ENCODE assay signal across 13 cellular contexts in genomic region chr17:7060165-7060890, GRCh38. TPM values are rescaled to one million over a fixed set of nuclear protein-coding genes. Genes with fewer than 3 reads are reported as not detected.
A peak's percentile ranks its signal among the peaks of the same experiment; 100 is the strongest.
DNase-seq lines count a peak whose midpoint lies in the region; ATAC-seq, FAIRE-seq and TF ChIP-seq lines count a peak whose summit lies in the region.
"Had no signal": no experiment of that assay in that cellular context is flagged by ENCODE, and none has a peak within 500 bp of the region (broad histone marks: within the 10 kb centered on the region; RNA-seq: fewer than 3 reads in every experiment).

No MANE protein-coding gene starts in this region.

- no peak for TF ChIP-seq CTCF in IMR-90 (conservative IDR thresholded peaks at IDR 0.05; ENCODE audit: low read depth, low read length)
- TF ChIP-seq CTCF in HepG2 (CRISPR knock-in tag; IDR thresholded peaks at IDR 0.05): no peak
- no peak for TF ChIP-seq CTCF in gastroesophageal sphincter (IDR thresholded peaks at IDR 0.05)

- H3K18ac ChIP-seq in IMR-90 (ENCODE audit: low read depth, low read length): no peak overlapping the region

- no peaks in the 10 kb centered on the region for H3K79me1 ChIP-seq in IMR-90 (ENCODE audit: low read depth in 1 of 2, low read length in 2 of 2)

- H3K9me3 Mint-ChIP-seq in activated naive CD4-positive, alpha-beta T cell treated with anti-CD3 and anti-CD28 coated beads, Interleukin-2, amount 50 U/mL, for 24 hours: no peaks in the 10 kb centered on the region
- H3K9me3 Mint-ChIP-seq: neural crest cell had no signal

- H3K4me1 ChIP-seq in IMR-90 (ENCODE audit: control insufficient read depth, insufficient read depth, low read length) (0 out of 2 replicates have a peak, but pooled peaks cover 2% of the 10 kb centered on the region), HepG2 (ENCODE audit: insufficient read depth, low read length) (peaks cover 9% of the 10 kb centered on the region), gastroesophageal sphincter (no peaks in the 10 kb centered on the region)

- H3K79me2 ChIP-seq in HepG2 (ENCODE audit: insufficient read depth, low read length): no peaks in the 10 kb centered on the region

- no peaks in the 10 kb centered on the region for H3K9me1 ChIP-seq in IMR-90 (ENCODE audit: insufficient read depth, low read length)

- no peak overlapping the region for H4K91ac ChIP-seq in IMR-90 (ENCODE audit: insufficient read depth, low read depth, low read length)

- WGBS in IMR-90 (ENCODE audit: extremely low coverage in 2 of 2, insufficient read length in 1 of 2), 2 experiments: no CpG with 5 or more reads among the region's 6 CpGs
- 28% methylated on average over 6 of the region's 6 CpGs for WGBS in HepG2 (ENCODE audit: low lambda C conversion rate)
- WGBS in gastroesophageal sphincter (ENCODE audit: low coverage in 1 of 2), 2 donors: 37 to 38% methylated on average over 6 of the region's 6 CpGs

- no peak overlapping the region for H3K23ac ChIP-seq in IMR-90 (ENCODE audit: low read depth, low read length)

- peaks cover 12% of the 10 kb centered on the region for H3K27me3 ChIP-seq in IMR-90 (ENCODE audit: control insufficient read depth, insufficient read depth, low read length)
- H3K27me3 ChIP-seq in HepG2 (ENCODE audit: control insufficient read depth in 1 of 2, insufficient read depth in 2 of 2, low read length in 2 of 2): peaks cover 0 to 9% of the 10 kb centered on the region in 2 experiments; a peak in 1 of 5 replicates
- peaks cover 37% of the 10 kb centered on the region for H3K27me3 ChIP-seq in gastroesophageal sphincter

- no peak overlapping the region for H2BK5ac ChIP-seq in IMR-90 (ENCODE audit: low read depth, low read length, poor library complexity, severe bottlenecking)

- dilution Hi-C loops in IMR-90 (cut with HindIII; ENCODE audit: low sequenced_read_pairs, unreplicated experiment): no loop called here

- no peak overlapping the region for H2BK120ac ChIP-seq in IMR-90 (ENCODE audit: low read depth, low read length)

- TF ChIP-seq RAD21 in IMR-90 (IDR thresholded peaks at IDR 0.05; ENCODE audit: low read length) (no peak), HepG2 (CRISPR knock-in tag; IDR thresholded peaks at IDR 0.05) (no peak)

- CTCF ChIA-PET in IMR-90 (lab: Yijun Ruan, JAX): no interaction called here
- CTCF ChIA-PET in HepG2 (lab: Yijun Ruan, JAX; ENCODE audit: low intra/inter-chr PET ratio, low total read pairs): no interaction called here

- no peak overlapping the region for H2BK20ac ChIP-seq in IMR-90 (ENCODE audit: low read depth, low read length)

- H3K9ac ChIP-seq in IMR-90 (ENCODE audit: low read depth, low read length) (no peak overlapping the region), HepG2 (ENCODE audit: insufficient read depth, low read depth, low read length) (no peak overlapping the region)

- TF ChIP-seq EP300 in HepG2 (IDR thresholded peaks at IDR 0.05; ENCODE audit: low read depth in 2 of 2, low read length in 2 of 2): no peak
- TF ChIP-seq EP300 in HepG2 (CRISPR knock-in tag; IDR thresholded peaks at IDR 0.05; ENCODE audit: borderline replicate concordance): no peak
- TF ChIP-seq EP300 in gastroesophageal sphincter (IDR thresholded peaks at IDR 0.05): no peak

- DNase-seq in ACHN: peak; percentile 92
- peak; percentile 69 for DNase-seq in IMR-90
- peak; percentile 59 for DNase-seq in HepG2 (ENCODE audit: low spot score)
- no peak for DNase-seq in NK-92 (lab: John Stamatoyannopoulos, UW; ENCODE audit: unreplicated experiment)
- DNase-seq: DMS79, glutamatergic neuron, NCI-H510A treated with DMSO at 0.1 percent for 48 hours had no signal

- H2AFZ ChIP-seq in IMR-90 (replicated peaks; ENCODE audit: low read length, poor library complexity) (no peak overlapping the region), HepG2 (ENCODE audit: low read length) (no peak overlapping the region)

- no peaks in the 10 kb centered on the region for H3K36me3 Mint-ChIP-seq in activated naive CD4-positive, alpha-beta T cell treated with anti-CD3 and anti-CD28 coated beads, Interleukin-2, amount 50 U/mL, for 24 hours

- H4K5ac ChIP-seq in IMR-90 (ENCODE audit: low read depth, low read length): no peak overlapping the region

- BruUV-seq in IMR-90 (replicated peaks; lab: Mats Ljungman, UMichigan) (no TSS peak), HepG2 (replicated peaks; lab: Mats Ljungman, UMichigan) (no TSS peak)

- peaks cover 26% of the 10 kb centered on the region for H3K4me1 Mint-ChIP-seq in activated naive CD4-positive, alpha-beta T cell treated with anti-CD3 and anti-CD28 coated beads, Interleukin-2, amount 50 U/mL, for 24 hours

- H3K56ac ChIP-seq in IMR-90 (ENCODE audit: extremely low read depth, insufficient read depth, low read length): no peak overlapping the region

- peak overlapping the region; percentile 96 for H3K27ac Mint-ChIP-seq in activated naive CD4-positive, alpha-beta T cell treated with anti-CD3 and anti-CD28 coated beads, Interleukin-2, amount 50 U/mL, for 24 hours

- no peaks in the 10 kb centered on the region for H3K36me3 ChIP-seq in IMR-90 (ENCODE audit: control insufficient read depth, insufficient read depth, low read length)
- H3K36me3 ChIP-seq in HepG2 (replicated peaks in 1 of 2; ENCODE audit: control insufficient read depth in 1 of 2, insufficient read depth in 2 of 2, low read length in 2 of 2): no peaks in the 10 kb centered on the region
- H3K36me3 ChIP-seq in gastroesophageal sphincter: no peaks in the 10 kb centered on the region

- H3K4me3 ChIP-seq in IMR-90 (ENCODE audit: insufficient read depth, low read depth, low read length): no peak overlapping the region
- no peak overlapping the region for H3K4me3 ChIP-seq in HepG2 (replicated peaks in 1 of 3; ENCODE audit: insufficient read depth in 1 of 3, low read depth in 2 of 3, low read length in 3 of 3)
- no peak overlapping the region for H3K4me3 ChIP-seq in gastroesophageal sphincter

- POLR2A ChIA-PET in IMR-90 (lab: Charles Lee; ENCODE audit: unreplicated experiment) (no interaction called here), HepG2 (lab: Yijun Ruan, JAX) (no interaction called here)

- no peak overlapping the region for H2AK5ac ChIP-seq in IMR-90 (ENCODE audit: low read depth, low read length)

- H3K4me2 ChIP-seq in IMR-90 (ENCODE audit: low read depth, low read length) (no peak overlapping the region), HepG2 (ENCODE audit: low read depth, low read length) (no peak overlapping the region)

- H3K27ac ChIP-seq in IMR-90 (ENCODE audit: insufficient read depth, low read length) (no peak overlapping the region), HepG2 (ENCODE audit: extremely low read length, insufficient read depth, low read length) (no peak overlapping the region), gastroesophageal sphincter (no peak overlapping the region)

- FAIRE-seq in HepG2 (lab: Jason Lieb, UNC): no peak
- FAIRE-seq: GM19239 had no signal

- H3K9me3 ChIP-seq in IMR-90 (ENCODE audit: control insufficient read depth, insufficient read depth, low read length) (no peaks in the 10 kb centered on the region), HepG2 (ENCODE audit: low read length) (no peaks in the 10 kb centered on the region), gastroesophageal sphincter (no peaks in the 10 kb centered on the region)

- intact Hi-C loops in IMR-90 (cut with micrococcal nuclease) (no loop called here), HepG2 (cut with micrococcal nuclease; ENCODE audit: unreplicated experiment) (no loop called here)

- no peak overlapping the region for H3K4ac ChIP-seq in IMR-90 (ENCODE audit: low read depth, low read length)

- no peak overlapping the region for H3K14ac ChIP-seq in IMR-90 (replicated peaks; ENCODE audit: low read depth, low read length)

- peak overlapping the region; percentile 69 for H3K4me3 Mint-ChIP-seq in activated naive CD4-positive, alpha-beta T cell treated with anti-CD3 and anti-CD28 coated beads, Interleukin-2, amount 50 U/mL, for 24 hours
- H3K4me3 Mint-ChIP-seq: neural crest cell had no signal

- no peak overlapping the region for H2BK15ac ChIP-seq in IMR-90 (ENCODE audit: low read depth, low read length)

- ATAC-seq in IMR-90 (ENCODE audit: low read depth) (no peak), HepG2 (no peak), gastroesophageal sphincter (no peak), HG03565 (IDR thresholded peaks at IDR 0.05; ENCODE audit: unreplicated experiment) (no peak), GM19467 (IDR thresholded peaks at IDR 0.05; ENCODE audit: unreplicated experiment) (no peak)

- H4K8ac ChIP-seq in IMR-90 (ENCODE audit: low read depth in 2 of 2, low read length in 2 of 2): no peak overlapping the region

- no peak for TF ChIP-seq POLR2A in IMR-90 (IDR thresholded peaks at IDR 0.05; ENCODE audit: low read depth, low read length)
- no peak for TF ChIP-seq POLR2A in HepG2 (IDR thresholded peaks at IDR 0.05; ENCODE audit: insufficient read depth in 1 of 2, low read depth in 2 of 2, low read length in 2 of 2)
- no peak for TF ChIP-seq POLR2A in gastroesophageal sphincter (IDR thresholded peaks at IDR 0.05)

- no peaks in the 10 kb centered on the region for H3K27me3 Mint-ChIP-seq in activated naive CD4-positive, alpha-beta T cell treated with anti-CD3 and anti-CD28 coated beads, Interleukin-2, amount 50 U/mL, for 24 hours

- H4K20me1 ChIP-seq in IMR-90 (ENCODE audit: insufficient read depth, low read length): no peaks in the 10 kb centered on the region
- H4K20me1 ChIP-seq in HepG2 (ENCODE audit: insufficient read depth, low read length): no peaks in the 10 kb centered on the region

- no peak overlapping the region for H2AK9ac ChIP-seq in IMR-90 (replicated peaks; ENCODE audit: low read depth, low read length, poor library complexity)

- in situ Hi-C loops in ACHN (cut with HindIII; ENCODE audit: low pct_ligation_motif_present, low pct_unique_long_range_greater_than_20kb, low sequenced_read_pairs) (no loop called here), IMR-90 (cut with MboI; ENCODE audit: low sequenced_read_pairs) (loop anchor here (25.0 kb wide), 1 partner anchor 477 kb away; the partner anchor contains the start of gene TNFSF12), HepG2 (cut with HindIII; ENCODE audit: extremely low pct_ligation_motif_present, low pct_unique_long_range_greater_than_20kb) (no loop called here)

RNA-seq across cellular contexts. Expression of gene SLC16A11, which starts 16.4 kb away (rescaled TPM):
- total RNA-seq in IMR-90 (2012; rRNA removed) (not detected in 2 replicates), HepG2 (2016; rRNA removed; fragmentation: Illumina TruSeq; extraction: Trizol) (not detected in 2 replicates), gastroesophageal sphincter (under 1 TPM in 3 of 4 donors, not detected in 1; 0.32 to 0.54 (median 0.39) TPM)
- polyA plus RNA-seq in IMR-90 (2012; rRNA removed) (not detected in 2 replicates), HepG2 (2011; rRNA removed) (not detected in 2 replicates)
- polyA plus RNA-seq in IMR-90 (2012; cell fraction: cytosol; rRNA removed): 0.07 TPM in 1 of 2 replicates, not detected in the other
- polyA plus RNA-seq in IMR-90 (2012; cell fraction: nucleus; rRNA removed; ENCODE audit: low replicate concordance): 0.08 and 0.35 TPM in 2 replicates
- not detected in 2 replicates for total RNA-seq in HepG2 (2016; cell fraction: cytosol; rRNA removed; fragmentation: Illumina TruSeq; extraction: Trizol; ENCODE audit: low read depth)
- total RNA-seq in HepG2 (2016; cell fraction: insoluble cytoplasmic fraction; rRNA removed; fragmentation: Illumina TruSeq; extraction: Trizol): not detected in 2 replicates
- total RNA-seq in HepG2 (2016; cell fraction: membrane; rRNA removed; fragmentation: Illumina TruSeq; extraction: Trizol): not detected in 2 replicates
- total RNA-seq in HepG2 (2016; cell fraction: nucleus; rRNA removed; fragmentation: Illumina TruSeq; extraction: Trizol): not detected in 2 replicates
- polyA plus RNA-seq in HepG2 (2011; cell fraction: cytosol; rRNA removed): not detected in 2 replicates
- polyA plus RNA-seq in HepG2 (2011; cell fraction: nucleus; rRNA removed): not detected in 2 replicates
- 0.27 and 0.29 TPM in 2 replicates for polyA plus RNA-seq in HepG2 (2012)
- not detected in 2 replicates for polyA plus RNA-seq in HepG2 (2016; cell fraction: cytosol; fragmentation: Illumina TruSeq; extraction: Trizol; ENCODE audit: low read depth)
- polyA plus RNA-seq in HepG2 (2016; cell fraction: insoluble cytoplasmic fraction; fragmentation: Illumina TruSeq; extraction: Trizol; ENCODE audit: low read depth): not detected in 2 replicates
- not detected in 2 replicates for polyA plus RNA-seq in HepG2 (2016; cell fraction: membrane; fragmentation: Illumina TruSeq; extraction: Trizol; ENCODE audit: low read depth)
- not detected in 2 replicates for polyA plus RNA-seq in HepG2 (2016; cell fraction: nucleus; fragmentation: Illumina TruSeq; extraction: Trizol; ENCODE audit: insufficient read depth, low read depth)
- polyA minus RNA-seq in HepG2 (2011; rRNA and poly(A)+ RNA removed; ENCODE audit: low replicate concordance): not detected in 2 replicates
- polyA minus RNA-seq in HepG2 (2011; cell fraction: cytosol; rRNA and poly(A)+ RNA removed): not detected in 2 replicates
- polyA minus RNA-seq in HepG2 (2011; cell fraction: nucleus; rRNA and poly(A)+ RNA removed): not detected in 2 replicates
- total RNA-seq: neural crest cell had no signal

RNA-seq across cellular contexts. Expression of gene CLEC10A, which starts 19.7 kb away (rescaled TPM):
- total RNA-seq in IMR-90 (2012; rRNA removed): not detected in 2 replicates
- polyA plus RNA-seq in IMR-90 (2012; rRNA removed): not detected in 2 replicates
- not detected in 2 replicates for polyA plus RNA-seq in IMR-90 (2012; cell fraction: cytosol; rRNA removed)
- polyA plus RNA-seq in IMR-90 (2012; cell fraction: nucleus; rRNA removed; ENCODE audit: low replicate concordance): not detected in 2 replicates
- not detected in 2 replicates for total RNA-seq in HepG2 (2016; rRNA removed; fragmentation: Illumina TruSeq; extraction: Trizol)
- not detected in 2 replicates for total RNA-seq in HepG2 (2016; cell fraction: cytosol; rRNA removed; fragmentation: Illumina TruSeq; extraction: Trizol; ENCODE audit: low read depth)
- 0.06 TPM in 1 of 2 replicates, not detected in the other for total RNA-seq in HepG2 (2016; cell fraction: insoluble cytoplasmic fraction; rRNA removed; fragmentation: Illumina TruSeq; extraction: Trizol)
- total RNA-seq in HepG2 (2016; cell fraction: membrane; rRNA removed; fragmentation: Illumina TruSeq; extraction: Trizol): not detected in 2 replicates
- total RNA-seq in HepG2 (2016; cell fraction: nucleus; rRNA removed; fragmentation: Illumina TruSeq; extraction: Trizol): 0.19 TPM in 1 of 2 replicates, not detected in the other
- polyA plus RNA-seq in HepG2 (2011; rRNA removed): 0.33 and 0.65 TPM in 2 replicates
- 0.08 and 0.14 TPM in 2 replicates for polyA plus RNA-seq in HepG2 (2011; cell fraction: cytosol; rRNA removed)
- polyA plus RNA-seq in HepG2 (2011; cell fraction: nucleus; rRNA removed): 1.3 and 2.4 TPM in 2 replicates
- polyA plus RNA-seq in HepG2 (2012): 0.35 and 0.48 TPM in 2 replicates
- polyA plus RNA-seq in HepG2 (2016; cell fraction: cytosol; fragmentation: Illumina TruSeq; extraction: Trizol; ENCODE audit: low read depth): not detected in 2 replicates
- not detected in 2 replicates for polyA plus RNA-seq in HepG2 (2016; cell fraction: insoluble cytoplasmic fraction; fragmentation: Illumina TruSeq; extraction: Trizol; ENCODE audit: low read depth)
- polyA plus RNA-seq in HepG2 (2016; cell fraction: membrane; fragmentation: Illumina TruSeq; extraction: Trizol; ENCODE audit: low read depth): not detected in 2 replicates
- 0.68 and 0.90 TPM in 2 replicates for polyA plus RNA-seq in HepG2 (2016; cell fraction: nucleus; fragmentation: Illumina TruSeq; extraction: Trizol; ENCODE audit: insufficient read depth, low read depth)
- polyA minus RNA-seq in HepG2 (2011; rRNA and poly(A)+ RNA removed; ENCODE audit: low replicate concordance): 0.18 TPM in 1 of 2 replicates, not detected in the other
- not detected in 2 replicates for polyA minus RNA-seq in HepG2 (2011; cell fraction: cytosol; rRNA and poly(A)+ RNA removed)
- polyA minus RNA-seq in HepG2 (2011; cell fraction: nucleus; rRNA and poly(A)+ RNA removed): 0.64 and 1.2 TPM in 2 replicates
- 10 to 100 TPM in 2 of 4 donors, 1 to 10 TPM in 2; 3.8 to 25.6 (median 11.3) TPM for total RNA-seq in gastroesophageal sphincter
- total RNA-seq: neural crest cell had no signal

RNA-seq across cellular contexts. Expression of gene SLC16A13, which starts 24.5 kb away (rescaled TPM):
- under 0.01 and 0.18 TPM in 2 replicates for total RNA-seq in IMR-90 (2012; rRNA removed)
- polyA plus RNA-seq in IMR-90 (2012; rRNA removed): 2.2 and 2.3 TPM in 2 replicates
- polyA plus RNA-seq in IMR-90 (2012; cell fraction: cytosol; rRNA removed): 1.8 and 3.5 TPM in 2 replicates
- polyA plus RNA-seq in IMR-90 (2012; cell fraction: nucleus; rRNA removed; ENCODE audit: low replicate concordance): 4.2 and 6.8 TPM in 2 replicates
- total RNA-seq in HepG2 (2016; rRNA removed; fragmentation: Illumina TruSeq; extraction: Trizol): 1.9 and 3.0 TPM in 2 replicates
- 0.51 and 0.71 TPM in 2 replicates for total RNA-seq in HepG2 (2016; cell fraction: cytosol; rRNA removed; fragmentation: Illumina TruSeq; extraction: Trizol; ENCODE audit: low read depth)
- total RNA-seq in HepG2 (2016; cell fraction: insoluble cytoplasmic fraction; rRNA removed; fragmentation: Illumina TruSeq; extraction: Trizol): 1.8 and 3.1 TPM in 2 replicates
- total RNA-seq in HepG2 (2016; cell fraction: membrane; rRNA removed; fragmentation: Illumina TruSeq; extraction: Trizol): 1.5 and 1.6 TPM in 2 replicates
- 5.5 and 6.1 TPM in 2 replicates for total RNA-seq in HepG2 (2016; cell fraction: nucleus; rRNA removed; fragmentation: Illumina TruSeq; extraction: Trizol)
- 2.2 and 3.4 TPM in 2 replicates for polyA plus RNA-seq in HepG2 (2011; rRNA removed)
- polyA plus RNA-seq in HepG2 (2011; cell fraction: cytosol; rRNA removed): 2.1 and 2.2 TPM in 2 replicates
- 6.8 and 9.2 TPM in 2 replicates for polyA plus RNA-seq in HepG2 (2011; cell fraction: nucleus; rRNA removed)
- 5.4 and 8.2 TPM in 2 replicates for polyA plus RNA-seq in HepG2 (2012)
- 0.70 and 1.4 TPM in 2 replicates for polyA plus RNA-seq in HepG2 (2016; cell fraction: cytosol; fragmentation: Illumina TruSeq; extraction: Trizol; ENCODE audit: low read depth)
- polyA plus RNA-seq in HepG2 (2016; cell fraction: insoluble cytoplasmic fraction; fragmentation: Illumina TruSeq; extraction: Trizol; ENCODE audit: low read depth): 5.9 and 6.3 TPM in 2 replicates
- 1.7 TPM in 2 replicates for polyA plus RNA-seq in HepG2 (2016; cell fraction: membrane; fragmentation: Illumina TruSeq; extraction: Trizol; ENCODE audit: low read depth)
- polyA plus RNA-seq in HepG2 (2016; cell fraction: nucleus; fragmentation: Illumina TruSeq; extraction: Trizol; ENCODE audit: insufficient read depth, low read depth): 15.2 and 15.6 TPM in 2 replicates
- polyA minus RNA-seq in HepG2 (2011; rRNA and poly(A)+ RNA removed; ENCODE audit: low replicate concordance): 4.8 and 7.6 TPM in 2 replicates
- 2.9 and 4.4 TPM in 2 replicates for polyA minus RNA-seq in HepG2 (2011; cell fraction: cytosol; rRNA and poly(A)+ RNA removed)
- 3.1 and 5.2 TPM in 2 replicates for polyA minus RNA-seq in HepG2 (2011; cell fraction: nucleus; rRNA and poly(A)+ RNA removed)
- total RNA-seq in gastroesophageal sphincter: under 1 TPM in 3 of 4 donors, not detected in 1; 0.58 to 0.81 (median 0.72) TPM

RNA-seq across cellular contexts. Expression of gene BCL6B, which starts 37.5 kb away (rescaled TPM):
- not detected in 2 replicates for total RNA-seq in IMR-90 (2012; rRNA removed)
- not detected in 2 replicates for polyA plus RNA-seq in IMR-90 (2012; rRNA removed)
- not detected in 2 replicates for polyA plus RNA-seq in IMR-90 (2012; cell fraction: cytosol; rRNA removed)
- 0.10 TPM in 1 of 2 replicates, not detected in the other for polyA plus RNA-seq in IMR-90 (2012; cell fraction: nucleus; rRNA removed; ENCODE audit: low replicate concordance)
- not detected in 2 replicates for total RNA-seq in HepG2 (2016; rRNA removed; fragmentation: Illumina TruSeq; extraction: Trizol)
- total RNA-seq in HepG2 (2016; cell fraction: cytosol; rRNA removed; fragmentation: Illumina TruSeq; extraction: Trizol; ENCODE audit: low read depth): not detected in 2 replicates
- total RNA-seq in HepG2 (2016; cell fraction: insoluble cytoplasmic fraction; rRNA removed; fragmentation: Illumina TruSeq; extraction: Trizol): not detected in 2 replicates
- total RNA-seq in HepG2 (2016; cell fraction: membrane; rRNA removed; fragmentation: Illumina TruSeq; extraction: Trizol): not detected in 2 replicates
- total RNA-seq in HepG2 (2016; cell fraction: nucleus; rRNA removed; fragmentation: Illumina TruSeq; extraction: Trizol): not detected in 2 replicates
- polyA plus RNA-seq in HepG2 (2011; rRNA removed): not detected in 2 replicates
- polyA plus RNA-seq in HepG2 (2011; cell fraction: cytosol; rRNA removed): not detected in 2 replicates
- polyA plus RNA-seq in HepG2 (2011; cell fraction: nucleus; rRNA removed): not detected in 2 replicates
- polyA plus RNA-seq in HepG2 (2012): not detected in 2 replicates
- polyA plus RNA-seq in HepG2 (2016; cell fraction: cytosol; fragmentation: Illumina TruSeq; extraction: Trizol; ENCODE audit: low read depth): not detected in 2 replicates
- polyA plus RNA-seq in HepG2 (2016; cell fraction: insoluble cytoplasmic fraction; fragmentation: Illumina TruSeq; extraction: Trizol; ENCODE audit: low read depth): not detected in 2 replicates
- not detected in 2 replicates for polyA plus RNA-seq in HepG2 (2016; cell fraction: membrane; fragmentation: Illumina TruSeq; extraction: Trizol; ENCODE audit: low read depth)
- not detected in 2 replicates for polyA plus RNA-seq in HepG2 (2016; cell fraction: nucleus; fragmentation: Illumina TruSeq; extraction: Trizol; ENCODE audit: insufficient read depth, low read depth)
- not detected in 2 replicates for polyA minus RNA-seq in HepG2 (2011; rRNA and poly(A)+ RNA removed; ENCODE audit: low replicate concordance)
- polyA minus RNA-seq in HepG2 (2011; cell fraction: cytosol; rRNA and poly(A)+ RNA removed): not detected in 2 replicates
- not detected in 2 replicates for polyA minus RNA-seq in HepG2 (2011; cell fraction: nucleus; rRNA and poly(A)+ RNA removed)
- total RNA-seq in gastroesophageal sphincter: 1 to 10 TPM in 3 of 4 donors, under 1 TPM in 1; 0.93 to 3.9 (median 3.3) TPM

RNA-seq across cellular contexts. Expression of gene RNASEK, which starts 47.9 kb away (rescaled TPM):
- total RNA-seq in IMR-90 (2012; rRNA removed): 31.1 and 42.3 TPM in 2 replicates
- 165 and 183 TPM in 2 replicates for polyA plus RNA-seq in IMR-90 (2012; rRNA removed)
- polyA plus RNA-seq in IMR-90 (2012; cell fraction: cytosol; rRNA removed): 121 and 678 TPM in 2 replicates
- 126 and 148 TPM in 2 replicates for polyA plus RNA-seq in IMR-90 (2012; cell fraction: nucleus; rRNA removed; ENCODE audit: low replicate concordance)
- total RNA-seq in HepG2 (2016; rRNA removed; fragmentation: Illumina TruSeq; extraction: Trizol): 41.5 and 57.2 TPM in 2 replicates
- total RNA-seq in HepG2 (2016; cell fraction: cytosol; rRNA removed; fragmentation: Illumina TruSeq; extraction: Trizol; ENCODE audit: low read depth): 41.7 and 49.8 TPM in 2 replicates
- 33.3 and 56.0 TPM in 2 replicates for total RNA-seq in HepG2 (2016; cell fraction: insoluble cytoplasmic fraction; rRNA removed; fragmentation: Illumina TruSeq; extraction: Trizol)
- total RNA-seq in HepG2 (2016; cell fraction: membrane; rRNA removed; fragmentation: Illumina TruSeq; extraction: Trizol): 52.1 and 66.6 TPM in 2 replicates
- 29.6 and 42.0 TPM in 2 replicates for total RNA-seq in HepG2 (2016; cell fraction: nucleus; rRNA removed; fragmentation: Illumina TruSeq; extraction: Trizol)
- polyA plus RNA-seq in HepG2 (2011; rRNA removed): 113 and 121 TPM in 2 replicates
- 136 and 149 TPM in 2 replicates for polyA plus RNA-seq in HepG2 (2011; cell fraction: cytosol; rRNA removed)
- polyA plus RNA-seq in HepG2 (2011; cell fraction: nucleus; rRNA removed): 49.9 and 54.4 TPM in 2 replicates
- polyA plus RNA-seq in HepG2 (2012): 189 and 246 TPM in 2 replicates
- 191 and 227 TPM in 2 replicates for polyA plus RNA-seq in HepG2 (2016; cell fraction: cytosol; fragmentation: Illumina TruSeq; extraction: Trizol; ENCODE audit: low read depth)
- polyA plus RNA-seq in HepG2 (2016; cell fraction: insoluble cytoplasmic fraction; fragmentation: Illumina TruSeq; extraction: Trizol; ENCODE audit: low read depth): 118 and 137 TPM in 2 replicates
- polyA plus RNA-seq in HepG2 (2016; cell fraction: membrane; fragmentation: Illumina TruSeq; extraction: Trizol; ENCODE audit: low read depth): 209 and 217 TPM in 2 replicates
- polyA plus RNA-seq in HepG2 (2016; cell fraction: nucleus; fragmentation: Illumina TruSeq; extraction: Trizol; ENCODE audit: insufficient read depth, low read depth): 191 and 216 TPM in 2 replicates
- polyA minus RNA-seq in HepG2 (2011; rRNA and poly(A)+ RNA removed; ENCODE audit: low replicate concordance): 81.4 and 128 TPM in 2 replicates
- 63.8 and 65.2 TPM in 2 replicates for polyA minus RNA-seq in HepG2 (2011; cell fraction: cytosol; rRNA and poly(A)+ RNA removed)
- 32.3 and 33.3 TPM in 2 replicates for polyA minus RNA-seq in HepG2 (2011; cell fraction: nucleus; rRNA and poly(A)+ RNA removed)
- total RNA-seq in gastroesophageal sphincter: 100 to 1,000 TPM; 150 to 211 (median 170) TPM
